10 cellular contexts compared by ENCODE assay signal in genomic region chr9:121322037-121322736, GRCh38. TPM values are rescaled to one million over a fixed set of nuclear protein-coding genes. Genes with fewer than 3 reads are reported as not detected.
DNase-seq lines count a peak whose midpoint lies in the region; ATAC-seq and TF ChIP-seq lines count a peak whose summit lies in the region.
"Had no signal": no experiment of that assay in that cellular context is flagged by ENCODE, and none has a peak within 500 bp of the region (broad histone marks: within the 10 kb centered on the region; RNA-seq: fewer than 3 reads in every experiment).

No MANE protein-coding gene starts in this region.

- H3K27ac Mint-ChIP-seq in activated CD8-positive, alpha-beta memory T cell treated with anti-CD3 and anti-CD28 coated beads, Interleukin-2, amount 10 ng/mL, durations not matched to agents 7 days and 5 days = peak overlapping the region; percentile 65
- H3K27ac Mint-ChIP-seq in WTC11 (no peak overlapping the region), type B pancreatic cell (peak overlapping the region; percentile 88)
- H3K27ac Mint-ChIP-seq: neural progenitor cell had no signal

- peaks cover 4% of the 10 kb centered on the region for H3K36me3 Mint-ChIP-seq in activated CD8-positive, alpha-beta memory T cell treated with anti-CD3 and anti-CD28 coated beads, Interleukin-2, amount 10 ng/mL, durations not matched to agents 7 days and 5 days
- peaks cover 8% of the 10 kb centered on the region for H3K36me3 Mint-ChIP-seq in WTC11
- H3K36me3 Mint-ChIP-seq in type B pancreatic cell = peaks cover 16% of the 10 kb centered on the region

- ATAC-seq in activated CD8-positive, alpha-beta memory T cell treated with anti-CD3 and anti-CD28 coated beads, Interleukin-2, amount 10 ng/mL, durations not matched to agents 7 days and 5 days = no peak
- ATAC-seq in WTC11 = no peak
- ATAC-seq in GM19395 (IDR thresholded peaks at IDR 0.05; ENCODE audit: unreplicated experiment) = no peak

- H3K4me1 Mint-ChIP-seq in activated CD8-positive, alpha-beta memory T cell treated with anti-CD3 and anti-CD28 coated beads, Interleukin-2, amount 10 ng/mL, durations not matched to agents 7 days and 5 days = peaks cover 45% of the 10 kb centered on the region
- no peaks in the 10 kb centered on the region for H3K4me1 Mint-ChIP-seq in WTC11
- H3K4me1 Mint-ChIP-seq in type B pancreatic cell (ENCODE audit: unreplicated experiment) = no peaks in the 10 kb centered on the region

- no peaks in the 10 kb centered on the region for H3K9me3 Mint-ChIP-seq in activated CD8-positive, alpha-beta memory T cell treated with anti-CD3 and anti-CD28 coated beads, Interleukin-2, amount 10 ng/mL, durations not matched to agents 7 days and 5 days (ENCODE audit: low read depth)
- H3K9me3 Mint-ChIP-seq in WTC11 (peaks cover 5% of the 10 kb centered on the region; the same call in 1 of the 2 replicates), type B pancreatic cell (no peaks in the 10 kb centered on the region)
- H3K9me3 Mint-ChIP-seq: CD4-positive, CD25-positive, alpha-beta regulatory T cell; neural progenitor cell had no signal

- no peak overlapping the region for H3K4me3 Mint-ChIP-seq in activated CD8-positive, alpha-beta memory T cell treated with anti-CD3 and anti-CD28 coated beads, Interleukin-2, amount 10 ng/mL, durations not matched to agents 7 days and 5 days
- H3K4me3 Mint-ChIP-seq in WTC11 (no peak overlapping the region), type B pancreatic cell (no peak overlapping the region)
- H3K4me3 Mint-ChIP-seq: CD4-positive, CD25-positive, alpha-beta regulatory T cell; neural progenitor cell had no signal

- TF ChIP-seq CTCF in WTC11 (IDR thresholded peaks at IDR 0.05) (no peak), type B pancreatic cell (conservative IDR thresholded peaks at IDR 0.05) (no peak)

- no peak for DNase-seq in activated CD8-positive, alpha-beta memory T cell treated with anti-CD3 and anti-CD28 coated beads, Interleukin-2, amount 10 ng/mL, durations not matched to agents 7 days and 5 days
- DNase-seq in activated CD8-positive, alpha-beta memory T cell treated with anti-CD3 and anti-CD28 coated beads, Interleukin-2, amount 50 U/mL, for 48 hours = no peak
- DNase-seq in WTC11 (ENCODE audit: low spot score) = no peak
- peak; percentile 97 for DNase-seq in iris pigment epithelial cell (ENCODE audit: low read depth)
- DNase-seq in type B pancreatic cell (ENCODE audit: extremely low spot score, unreplicated experiment) = no peak
- DNase-seq in COR-L47 (lab: John Stamatoyannopoulos, UW) = no peak
- DNase-seq in NK-92 treated with Interleukin-12 subunit alpha and Interleukin-12 subunit beta, amount 100 ng/mL, for 24 hours (lab: John Stamatoyannopoulos, UW) = no peak

- no peaks in the 10 kb centered on the region for H3K27me3 Mint-ChIP-seq in activated CD8-positive, alpha-beta memory T cell treated with anti-CD3 and anti-CD28 coated beads, Interleukin-2, amount 10 ng/mL, durations not matched to agents 7 days and 5 days
- H3K27me3 Mint-ChIP-seq in WTC11 (ENCODE audit: low read depth) (no peaks in the 10 kb centered on the region), type B pancreatic cell (no peaks in the 10 kb centered on the region)
- H3K27me3 Mint-ChIP-seq: CD4-positive, CD25-positive, alpha-beta regulatory T cell had no signal

- CTCF ChIA-PET in activated CD8-positive, alpha-beta memory T cell treated with anti-CD3 and anti-CD28 coated beads, Interleukin-2, amount 10 ng/mL, durations not matched to agents 7 days and 5 days (lab: Charles Lee) = interaction anchor here (1.5 to 6.3 kb wide), 7 partner anchors 17 to 79 kb away, joined by 3 to 224 read pairs (median 49); no protein-coding TSS in a partner anchor
- CTCF ChIA-PET in WTC11 (lab: Charles Lee) = no interaction called here

- POLR2A ChIA-PET in WTC11 (lab: Charles Lee) = no interaction called here

TF ChIP-seq in WTC11, 78 proteins besides CTCF, POLR2A, EP300 and RAD21:
- TF ChIP-seq GABPB1 (CRISPR knock-in tag; IDR thresholded peaks at IDR 0.05) (peak; percentile 74; the same call in 1 of the 2 replicates), MLX (CRISPR knock-in tag; IDR thresholded peaks at IDR 0.05) (no peak)

RNA-seq across cellular contexts. Expression of gene STOM, which starts 47.9 kb away (rescaled TPM):
- 100 to 1,000 TPM in 1 of 2 experiments, 10 to 100 TPM in 1; 93.1 to 131 TPM for total RNA-seq in activated CD8-positive, alpha-beta memory T cell treated with anti-CD3 and anti-CD28 coated beads, Interleukin-2, amount 10 ng/mL, durations not matched to agents 7 days and 5 days
- total RNA-seq in WTC11 (2021) = 29.6 to 32.9 TPM (median 30.1 TPM) in 3 replicates
- 30.7 and 35.3 TPM in 2 replicates for total RNA-seq in type B pancreatic cell (ENCODE audit: low replicate concordance)

RNA-seq across cellular contexts. Expression of gene GSN, which starts 54.2 kb away (rescaled TPM):
- total RNA-seq in activated CD8-positive, alpha-beta memory T cell treated with anti-CD3 and anti-CD28 coated beads, Interleukin-2, amount 10 ng/mL, durations not matched to agents 7 days and 5 days = 1 to 10 TPM; 3.2 to 8.0 TPM
- 47.0 to 57.3 TPM (median 54.9 TPM) in 3 replicates for total RNA-seq in WTC11 (2021)
- 80.0 and 159 TPM in 2 replicates for total RNA-seq in type B pancreatic cell (ENCODE audit: low replicate concordance)
